Comparison of ENCODE assay signal across 6 cellular contexts in the genomic region with DNA sequence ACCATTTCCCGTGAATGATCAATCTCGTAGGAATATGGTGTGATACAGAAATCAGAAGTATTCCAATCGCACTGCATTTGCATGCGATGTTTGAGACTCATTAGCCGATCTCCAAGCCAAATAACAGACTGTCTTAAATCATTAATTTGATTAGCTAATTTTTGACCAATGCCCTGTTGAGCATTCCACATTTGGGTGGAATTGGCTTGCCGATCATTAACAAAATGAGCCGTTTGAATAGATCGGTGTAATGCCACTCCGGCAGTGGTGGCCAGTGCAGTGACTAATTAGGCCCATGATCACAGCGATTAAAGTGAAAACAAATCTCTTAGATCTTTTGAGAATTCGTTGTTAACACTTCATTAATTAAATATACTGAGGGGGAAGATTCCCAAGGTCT. TPM values are rescaled to one million over a fixed set of nuclear protein-coding genes. Genes with fewer than 3 reads are reported as not detected.
"Had no signal": no experiment of that assay in that cellular context is flagged by ENCODE, and none has a peak within 500 bp of the region (broad histone marks: within the 10 kb centered on the region; RNA-seq: fewer than 3 reads in every experiment).

No MANE protein-coding gene starts in this region.

RNA-seq across cellular contexts. Expression of a gene that starts 27.8 kb away (rescaled TPM):
- total RNA-seq: OCI-LY7, PC-9, RPMI7951, SJCRH30, SJSA1, SK-MEL-5 had no signal
